In the genomic region with DNA sequence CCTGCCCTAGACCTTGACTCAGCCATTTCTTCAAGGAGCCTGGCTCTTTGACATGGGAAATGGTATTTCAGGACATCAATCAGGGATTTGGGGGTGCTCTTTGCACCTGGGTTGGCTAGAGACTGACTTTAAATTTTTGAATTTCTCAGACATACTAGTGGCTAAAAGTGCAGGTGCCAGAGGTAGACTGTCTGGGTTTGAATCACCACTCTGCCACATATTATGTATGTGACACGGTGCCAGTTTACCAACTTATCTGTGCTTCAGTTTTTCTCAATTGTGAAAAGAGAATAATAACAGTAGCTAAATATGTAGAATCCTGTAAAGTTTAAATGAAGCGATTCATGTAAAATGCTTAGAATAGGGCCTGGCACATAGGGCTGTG, we compare ENCODE assay signal across 1 cellular context.
A peak's percentile ranks its signal among the peaks of the same experiment; 100 is the strongest.
TF ChIP-seq lines count a peak whose summit lies in the region.

No MANE protein-coding gene starts in this region.

TF ChIP-seq in HepG2, 621 proteins besides CTCF, POLR2A, EP300 and RAD21:
- no peak for TF ChIP-seq GABPA (IDR thresholded peaks at IDR 0.05; ENCODE audit: low read depth, low read length)
- 0 out of 2 replicates have a peak, but pooled peaks have one; percentile 29 for TF ChIP-seq GABPA (CRISPR knock-in tag; IDR thresholded peaks at IDR 0.05; ENCODE audit: low read depth)
- no peak for TF ChIP-seq ZNF720 (CRISPR knock-in tag; IDR thresholded peaks at IDR 0.05)
